ENCODE assay signal across 8 cellular contexts in the genomic region with DNA sequence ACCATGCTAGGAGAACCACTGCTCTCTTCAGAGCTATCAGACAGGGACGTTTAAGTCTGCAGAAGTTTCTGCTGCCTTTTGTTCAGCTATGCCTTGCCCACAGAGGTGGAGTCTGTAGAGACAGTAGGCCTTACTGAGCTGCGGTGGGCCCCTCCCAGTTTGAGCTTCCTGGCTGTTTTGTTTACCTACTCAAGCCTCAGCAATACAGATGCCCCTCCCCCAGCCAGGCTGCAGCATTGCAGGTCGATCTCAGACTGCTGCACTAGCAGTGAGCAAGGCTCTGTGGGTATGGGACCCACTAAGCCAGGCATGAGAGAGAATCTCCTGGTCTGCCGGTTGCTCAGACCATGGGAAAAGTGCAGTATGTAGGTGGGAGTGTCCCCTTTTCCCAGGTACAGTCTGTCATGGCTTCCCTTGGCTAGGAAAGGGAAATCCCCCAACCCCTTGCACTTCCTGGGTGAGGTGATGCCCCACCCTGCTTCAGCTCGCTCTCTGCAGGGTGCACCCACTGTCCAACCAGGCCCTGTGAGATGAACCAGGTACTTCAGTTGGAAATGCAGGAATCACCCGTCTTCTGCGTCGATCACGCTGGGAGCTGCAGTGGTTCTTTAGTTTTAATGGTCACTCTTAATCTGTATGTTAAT. TPM values are rescaled to one million over a fixed set of nuclear protein-coding genes. Genes with fewer than 3 reads are reported as not detected.
DNase-seq lines count a peak whose midpoint lies in the region; ATAC-seq and TF ChIP-seq lines count a peak whose summit lies in the region.
"Not testable (repeated sequence)": the region's sequence is repeated elsewhere in the genome, so short reads cannot be mapped to it uniquely, and the experiment has no call there.

No MANE protein-coding gene starts in this region.

- H3K4me1 ChIP-seq in H9 (ENCODE audit: insufficient read depth, low read length) = peaks cover 13% of the 10 kb centered on the region; the same call in 1 of the 2 replicates
- H3K4me1 ChIP-seq in HUES48 (ENCODE audit: control insufficient read depth, insufficient read depth, low read length) = peaks cover 50% of the 10 kb centered on the region
- not testable (repeated sequence) for H3K4me1 ChIP-seq in lung (ENCODE audit: control insufficient read depth in 2 of 2, insufficient read depth in 2 of 2, low read length in 2 of 2)

- not testable (repeated sequence) for H3K14ac ChIP-seq in H9 (ENCODE audit: insufficient read depth, low read length)

- H3K27ac ChIP-seq in H9 (ENCODE audit: insufficient read length, low read depth, low read length) (peak overlapping the region; percentile 26), HUES48 (ENCODE audit: low read depth, low read length) (peak overlapping the region; percentile 73), lung (ENCODE audit: low read depth in 1 of 2, low read length in 1 of 2) (peak overlapping the region in 1 of 2 donors; percentile 32)

- H2BK5ac ChIP-seq in H9 (ENCODE audit: insufficient read length, low read length) = peak overlapping the region; percentile 93

- not testable (repeated sequence) for H2BK12ac ChIP-seq in H9 (ENCODE audit: insufficient read length, low read depth, low read length)

- H3K9me3 Mint-ChIP-seq in H9 = peaks cover 19 to 26% of the 10 kb centered on the region in 2 experiments

- H2BK120ac ChIP-seq in H9 (ENCODE audit: low read depth, low read length, poor library complexity, severe bottlenecking) = not testable (repeated sequence)

- not testable (repeated sequence) for H4K91ac ChIP-seq in H9 (ENCODE audit: insufficient read length, low read depth, low read length)

- H3K18ac ChIP-seq in H9 (ENCODE audit: insufficient read length, low read depth, low read length) = peak overlapping the region; percentile 56

- H3K4me2 ChIP-seq in H9 (ENCODE audit: insufficient read depth, insufficient read length, low read length) = peak overlapping the region; percentile 49

- peaks cover 45 to 52% (median 50%) of the 10 kb centered on the region in 3 experiments for H3K36me3 Mint-ChIP-seq in H9 (ENCODE audit: insufficient read depth in 1 of 3, low read depth in 3 of 3)

- H4K5ac ChIP-seq in H9 (ENCODE audit: insufficient read length, low read depth, low read length) = not testable (repeated sequence)

- H3K23me2 ChIP-seq in H9 (ENCODE audit: insufficient read length, low read depth, low read length, poor library complexity, severe bottlenecking) = not testable (repeated sequence)

- H3K4ac ChIP-seq in H9 (ENCODE audit: low read depth, low read length) = not testable (repeated sequence)

- H2AK5ac ChIP-seq in H9 (ENCODE audit: insufficient read length, low read length) = not testable (repeated sequence)

- not testable (repeated sequence) for H2BK15ac ChIP-seq in H9 (ENCODE audit: low read depth, low read length)

- not testable (repeated sequence) for H2AFZ ChIP-seq in H9 (ENCODE audit: low read length)

- not testable (repeated sequence) for H3K9ac ChIP-seq in H9 (ENCODE audit: extremely low read depth, insufficient read length, low read length)
- H3K9ac ChIP-seq in HUES48 (ENCODE audit: low read depth, low read length) = peak overlapping the region; percentile 18; the same call in 1 of the 2 replicates

- not testable (repeated sequence) for H3K56ac ChIP-seq in H9 (ENCODE audit: insufficient read length, low read depth, low read length)

- no CpG with 5 or more reads among the region's 9 CpGs for WGBS in H9 (ENCODE audit: extremely low coverage, insufficient read length, low lambda C conversion rate)
- WGBS in lung, 2 donors = 71 to 79% methylated on average over 9 of the region's 9 CpGs

- H3K4me3 Mint-ChIP-seq in H9 = peak overlapping the region in 1 of 2 experiments; percentile 16; a peak in 1 of 5 replicates

- H2BK20ac ChIP-seq in H9 (ENCODE audit: low read depth, low read length, poor library complexity, severe bottlenecking) = not testable (repeated sequence)

- H3K4me1 Mint-ChIP-seq in H9 = peaks cover 53 to 57% of the 10 kb centered on the region in 2 experiments

- not testable (repeated sequence) for H3K36me3 ChIP-seq in HUES48 (ENCODE audit: control insufficient read depth, insufficient read depth, low read length); lung (ENCODE audit: control insufficient read depth in 2 of 2, insufficient read depth in 2 of 2, low read length in 2 of 2)

- H3T11ph ChIP-seq in H9 (ENCODE audit: low read length) = not testable (repeated sequence)

- ATAC-seq in GM18505 (IDR thresholded peaks at IDR 0.05; ENCODE audit: unreplicated experiment) = peak; percentile 86
- not testable (repeated sequence) for ATAC-seq in lung (ENCODE audit: insufficient read depth, low FRiP score)

- not testable (repeated sequence) for H4K8ac ChIP-seq in H9 (replicated peaks; ENCODE audit: insufficient read length, low read depth, low read length)

- peak overlapping the region; percentile 47 for H3K4me3 ChIP-seq in HUES48 (ENCODE audit: low read depth, low read length)
- H3K4me3 ChIP-seq in lung = not testable (repeated sequence)

- DNase-seq in H9 (peak; percentile 86), lung (ENCODE audit: low spot score) (peak; percentile 53)
- peak; percentile 26 for DNase-seq in NK-92 treated with Interleukin-12 subunit alpha and Interleukin-12 subunit beta, amount 100 ng/mL, for 24 hours (lab: John Stamatoyannopoulos, UW)
- DNase-seq in activated CD8-positive, alpha-beta memory T cell treated with anti-CD3 and anti-CD28 coated beads, Interleukin-2, amount 50 U/mL, for 1 hour (ENCODE audit: extremely low read depth) = peak; percentile 34
- peak; percentile 16 for DNase-seq in effector CD8-positive, alpha-beta T cell (lab: John Stamatoyannopoulos, UW)
- DNase-seq in stimulated activated naive CD4-positive, alpha-beta T cell treated with Interleukin-2 at 50 U/mL for 16 hours (lab: John Stamatoyannopoulos, UW) = peak; percentile 25

- not testable (repeated sequence) for H3K79me1 ChIP-seq in H9 (ENCODE audit: insufficient read depth, low read depth, low read length, poor library complexity, severe bottlenecking)

- H3K23ac ChIP-seq in H9 (ENCODE audit: insufficient read length, low read depth, low read length) = not testable (repeated sequence)

- not testable (repeated sequence) for H4K20me1 ChIP-seq in H9 (ENCODE audit: control insufficient read depth, insufficient read depth, insufficient read length)

- not testable (repeated sequence) for H3K79me2 ChIP-seq in H9 (ENCODE audit: insufficient read depth, low read length)

- TF ChIP-seq POLR2A in GM18505 (IDR thresholded peaks at IDR 0.05; ENCODE audit: borderline replicate concordance, extremely low read depth, insufficient read depth, insufficient read length) = not testable (repeated sequence)

- peak overlapping the region; percentile 76 to 97 (median 85); a peak in 5 of 7 replicates for H3K27ac Mint-ChIP-seq in H9

- not testable (repeated sequence) for H3K9me3 ChIP-seq in H9 (ENCODE audit: control insufficient read depth, low read depth, low read length); HUES48 (ENCODE audit: control insufficient read depth, insufficient read depth, low read length); lung (ENCODE audit: control insufficient read depth in 2 of 2, insufficient read depth in 1 of 2, low read length in 1 of 2)

- not testable (repeated sequence) for H3K27me3 Mint-ChIP-seq in H9 (ENCODE audit: low read depth)

- not testable (repeated sequence) for H3K27me3 ChIP-seq in H9 (ENCODE audit: insufficient read depth, low read length); HUES48 (ENCODE audit: control insufficient read depth, insufficient read depth, low read length); lung (ENCODE audit: control insufficient read depth, insufficient read depth)

- not testable (repeated sequence) for TF ChIP-seq CTCF in H9 (conservative IDR thresholded peaks at IDR 0.05); lung (IDR thresholded peaks at IDR 0.05; ENCODE audit: control extremely low read depth, extremely low read depth)

RNA-seq across cellular contexts. Expression of a gene that starts 53.7 kb away (rescaled TPM):
- 25.6 and 26.6 TPM in 2 replicates for total RNA-seq in H9 (2021)
- 10 to 100 TPM; 31.5 to 33.9 TPM for total RNA-seq in lung
- polyA plus RNA-seq in lung = 1 to 10 TPM; 7.6 to 7.7 TPM

RNA-seq across cellular contexts. Expression of a gene that starts 55.0 kb away (rescaled TPM):
- total RNA-seq in H9 (2021) (36.3 and 37.9 TPM in 2 replicates), lung (10 to 100 TPM; 11.3 to 37.8 TPM)
- 1 to 10 TPM; 3.9 to 7.4 TPM for polyA plus RNA-seq in lung

Comparison
In these comparisons a context has a peak if more than half of its experiments do, and no peak if none do; other contexts are left out.
1. DNase-seq: peak in every context shown above with its lines; median percentile 86 in H9; 53 in lung; 34 in activated CD8-positive, alpha-beta memory T cell treated with anti-CD3 and anti-CD28 coated beads, Interleukin-2, amount 50 U/mL, for 1 hour; 26 in NK-92 treated with Interleukin-12 subunit alpha and Interleukin-12 subunit beta, amount 100 ng/mL, for 24 hours; 25 in stimulated activated naive CD4-positive, alpha-beta T cell treated with Interleukin-2 at 50 U/mL for 16 hours; 16 in effector CD8-positive, alpha-beta T cell.